In genomic region chr22:50309601-50309991, GRCh38 we compare ENCODE assay signal across 2 cellular contexts.
A peak's percentile ranks its signal among the peaks of the same experiment; 100 is the strongest.
TF ChIP-seq lines count a peak whose summit lies in the region.

No MANE protein-coding gene starts in this region.

TF ChIP-seq in HEK293, 187 proteins besides CTCF, POLR2A, EP300 and RAD21:
- TF ChIP-seq GLIS2 (tag by site-specific recombination; IDR thresholded peaks at IDR 0.05) (peak; percentile 23; the same call in 1 of the 2 replicates), ZNF639 (tag by site-specific recombination; IDR thresholded peaks at IDR 0.05) (no peak)

TF ChIP-seq in H1, 55 proteins besides CTCF, POLR2A, EP300 and RAD21:
- no peak for TF ChIP-seq HDAC2 (IDR thresholded peaks at IDR 0.05; ENCODE audit: borderline replicate concordance in 1 of 2, low read depth in 2 of 2, low read length in 2 of 2)
- no peak for TF ChIP-seq RXRA (IDR thresholded peaks at IDR 0.05; ENCODE audit: insufficient read depth, low read depth, low read length)
- TF ChIP-seq SP4 (IDR thresholded peaks at IDR 0.05; ENCODE audit: low read length) = no peak
- no peak for TF ChIP-seq ATF2 (IDR thresholded peaks at IDR 0.05; ENCODE audit: low read length)
- no peak for TF ChIP-seq GABPA (IDR thresholded peaks at IDR 0.05; ENCODE audit: borderline replicate concordance, insufficient read depth, low read length)
- TF ChIP-seq JUN (IDR thresholded peaks at IDR 0.05; ENCODE audit: low read depth, low read length) = no peak
- TF ChIP-seq EGR1 (IDR thresholded peaks at IDR 0.05; ENCODE audit: borderline replicate concordance, low read depth, low read length) = no peak
- no peak for TF ChIP-seq TAF7 (optimal IDR thresholded peaks at IDR 0.05; ENCODE audit: borderline replicate concordance, low read depth, low read length)
- TF ChIP-seq POU5F1 (IDR thresholded peaks at IDR 0.05; ENCODE audit: low read depth, low read length) = no peak
- TF ChIP-seq RFX5 (IDR thresholded peaks at IDR 0.05; ENCODE audit: borderline replicate concordance, low read depth, low read length) = no peak
